8 cellular contexts compared by ENCODE assay signal in genomic region chr12:10214131-10214876, GRCh38. TPM values are rescaled to one million over a fixed set of nuclear protein-coding genes. Genes with fewer than 3 reads are reported as not detected.
DNase-seq lines count a peak whose midpoint lies in the region; ATAC-seq, FAIRE-seq and TF ChIP-seq lines count a peak whose summit lies in the region.

No MANE protein-coding gene starts in this region.

- WGBS in GM12878 (ENCODE audit: insufficient coverage, insufficient replicate concordance, low lambda C conversion rate, missing lambda C conversion rate), result 51% methylated on average over 10 of the region's 10 CpGs
- 42% methylated on average over 10 of the region's 10 CpGs for WGBS in HepG2 (ENCODE audit: low lambda C conversion rate)
- 57% methylated on average over 10 of the region's 10 CpGs for WGBS in thymus

- peaks cover 6% of the 10 kb centered on the region; the same call in 1 of the 2 replicates for H3K4me1 ChIP-seq in GM12878 (ENCODE audit: control insufficient read depth, insufficient read depth, low read length)
- H3K4me1 ChIP-seq in HepG2 (ENCODE audit: insufficient read depth, low read length), result peaks cover 19% of the 10 kb centered on the region; the same call in 1 of the 2 replicates
- peaks cover 3% of the 10 kb centered on the region for H3K4me1 ChIP-seq in thymus (ENCODE audit: control insufficient read depth, insufficient read depth, low read length)

- H3K4me2 ChIP-seq in GM12878 (ENCODE audit: control insufficient read depth, insufficient read depth), result peak overlapping the region; percentile 97; the same call in 1 of the 2 replicates
- peak overlapping the region; percentile 98 for H3K4me2 ChIP-seq in HepG2 (ENCODE audit: low read depth, low read length)

- CTCF ChIA-PET in BJ (lab: Yijun Ruan, JAX), result interaction anchor here (0.6 to 3.0 kb wide), 8 partner anchors 9 to 359 kb away, joined by 3 to 17 read pairs (median 4); no protein-coding TSS in a partner anchor
- CTCF ChIA-PET in GM12878 (lab: Yijun Ruan, JAX), result interaction anchor here (1.0 kb wide), 1 partner anchor 21 kb away, joined by 4 read pairs; no protein-coding TSS in a partner anchor
- CTCF ChIA-PET in HepG2 (lab: Yijun Ruan, JAX; ENCODE audit: low intra/inter-chr PET ratio, low total read pairs), result no interaction called here

- peaks cover 7% of the 10 kb centered on the region for H3K36me3 ChIP-seq in BJ (ENCODE audit: control insufficient read depth, insufficient read depth, low read length)
- no peaks in the 10 kb centered on the region for H3K36me3 ChIP-seq in GM12878 (ENCODE audit: control insufficient read depth in 2 of 2, insufficient read depth in 2 of 2, low read length in 1 of 2)
- no peaks in the 10 kb centered on the region for H3K36me3 ChIP-seq in HepG2 (replicated peaks in 1 of 2; ENCODE audit: control insufficient read depth in 1 of 2, insufficient read depth in 2 of 2, low read length in 2 of 2)
- peaks cover 11% of the 10 kb centered on the region for H3K36me3 ChIP-seq in thymus (ENCODE audit: control insufficient read depth, insufficient read depth)

- H3K9ac ChIP-seq in GM12878 (ENCODE audit: control insufficient read depth, insufficient read depth, low read length), result no peak overlapping the region
- peak overlapping the region; percentile 76 for H3K9ac ChIP-seq in HepG2 (ENCODE audit: insufficient read depth, low read depth, low read length)

- RAD21 ChIA-PET in GM12878 (lab: Charles Lee; ENCODE audit: unreplicated experiment), result no interaction called here

- TF ChIP-seq RAD21 in GM12878 (IDR thresholded peaks at IDR 0.05; ENCODE audit: insufficient read depth, low read depth, low read length) (no peak), HepG2 (CRISPR knock-in tag; IDR thresholded peaks at IDR 0.05) (no peak)

- H4K20me1 ChIP-seq in GM12878 (ENCODE audit: control insufficient read depth, insufficient read depth) (no peaks in the 10 kb centered on the region), HepG2 (ENCODE audit: insufficient read depth, low read length) (no peaks in the 10 kb centered on the region)

- peak overlapping the region; percentile 98 for H3K4me3 ChIP-seq in BJ (ENCODE audit: low read depth, low read length)
- H3K4me3 ChIP-seq in GM12878, result peak overlapping the region; percentile 57
- H3K4me3 ChIP-seq in HepG2 (replicated peaks in 1 of 3; ENCODE audit: insufficient read depth in 1 of 3, low read depth in 2 of 3, low read length in 3 of 3), result peak overlapping the region; percentile 82 to 97 (median 91)
- peak overlapping the region; percentile 74 for H3K4me3 ChIP-seq in thymus (ENCODE audit: low read length)

- in situ Hi-C loops in GM12878 (cut with MboI) (no loop called here), HepG2 (cut with HindIII; ENCODE audit: extremely low pct_ligation_motif_present, low pct_unique_long_range_greater_than_20kb) (no loop called here)

- TF ChIP-seq POLR2A in GM12878 (IDR thresholded peaks at IDR 0.05; ENCODE audit: low read depth, low read length) (no peak), HepG2 (IDR thresholded peaks at IDR 0.05; ENCODE audit: insufficient read depth in 1 of 2, low read depth in 2 of 2, low read length in 2 of 2) (no peak)

- no peak overlapping the region for H2AFZ ChIP-seq in GM12878 (ENCODE audit: control insufficient read depth, low read depth, low read length)
- no peak overlapping the region for H2AFZ ChIP-seq in HepG2 (ENCODE audit: low read length)

- BruUV-seq in GM12878 (replicated peaks; lab: Mats Ljungman, UMichigan) (no TSS peak), HepG2 (replicated peaks; lab: Mats Ljungman, UMichigan) (no TSS peak)

- H3K27ac ChIP-seq in GM12878 (ENCODE audit: control insufficient read depth, insufficient read depth), result no peak overlapping the region
- no peak overlapping the region for H3K27ac ChIP-seq in HepG2 (ENCODE audit: extremely low read length, insufficient read depth, low read length)
- H3K27ac ChIP-seq in thymus (ENCODE audit: low read depth), result peak overlapping the region; percentile 5

- SMC1A ChIA-PET in GM12878 (lab: Charles Lee; ENCODE audit: uncharacterized antibody, unreplicated experiment), result interaction anchor here (0.7 to 2.4 kb wide), 4 partner anchors 14 to 47 kb away, joined by 3 to 6 read pairs (median 4); no protein-coding TSS in a partner anchor

- intact Hi-C loops in GM12878 (cut with micrococcal nuclease; ENCODE audit: unreplicated experiment) (no loop called here), HepG2 (cut with micrococcal nuclease; ENCODE audit: unreplicated experiment) (no loop called here)

- TF ChIP-seq CTCF in BJ (IDR thresholded peaks at IDR 0.05; ENCODE audit: insufficient read depth, low read depth, low read length) (no peak), GM12878 (IDR thresholded peaks at IDR 0.05 in 2 of 3, conservative IDR thresholded peaks at IDR 0.05 in 1 of 3; ENCODE audit: control insufficient read depth in 2 of 3, extremely low read depth in 1 of 3, insufficient read depth in 1 of 3, low read depth in 3 of 3, low read length in 3 of 3) (no peak), HepG2 (CRISPR knock-in tag; IDR thresholded peaks at IDR 0.05) (no peak)

- H3K79me2 ChIP-seq in GM12878 (ENCODE audit: control insufficient read depth, insufficient read depth, low read length) (no peaks in the 10 kb centered on the region), HepG2 (ENCODE audit: insufficient read depth, low read length) (no peaks in the 10 kb centered on the region)

- H3K9me3 ChIP-seq in GM12878 (replicated peaks; ENCODE audit: control insufficient read depth, insufficient read depth, low read length) (no peaks in the 10 kb centered on the region), HepG2 (ENCODE audit: low read length) (no peaks in the 10 kb centered on the region), thymus (ENCODE audit: control insufficient read depth) (no peaks in the 10 kb centered on the region)

- POLR2A ChIA-PET in BJ (lab: Charles Lee) (no interaction called here), GM12878 (lab: Charles Lee) (no interaction called here), HepG2 (lab: Yijun Ruan, JAX) (no interaction called here)

- FAIRE-seq in HTR-8/SVneo (lab: Jason Lieb, UNC) (peak; percentile 55), GM12878 (lab: Jason Lieb, UNC) (no peak), HepG2 (lab: Jason Lieb, UNC) (no peak)

- no peak for ATAC-seq in GM12878
- no peak for ATAC-seq in HepG2
- no peak for ATAC-seq in HG02763 (IDR thresholded peaks at IDR 0.05; ENCODE audit: unreplicated experiment)
- no peak for ATAC-seq in HG02938 (IDR thresholded peaks at IDR 0.05; ENCODE audit: unreplicated experiment)

- H3K27me3 ChIP-seq in BJ (ENCODE audit: control insufficient read depth, insufficient read depth, low read length), result no peaks in the 10 kb centered on the region
- peaks cover 0 to 3% of the 10 kb centered on the region in 2 experiments; a peak in 2 of 4 replicates for H3K27me3 ChIP-seq in GM12878 (replicated peaks in 1 of 2; ENCODE audit: control insufficient read depth in 2 of 2, insufficient read depth in 2 of 2, low read length in 1 of 2)
- H3K27me3 ChIP-seq in HepG2 (ENCODE audit: control insufficient read depth in 1 of 2, insufficient read depth in 2 of 2, low read length in 2 of 2), result no peaks in the 10 kb centered on the region; a peak in 1 of 5 replicates
- no peaks in the 10 kb centered on the region for H3K27me3 ChIP-seq in thymus (ENCODE audit: control insufficient read depth, insufficient read depth)

- DNase-seq in BJ (ENCODE audit: low read depth) (no peak), HTR-8/SVneo (ENCODE audit: insufficient read length, low spot score) (peak; percentile 53), GM12878 (ENCODE audit: low read depth, low spot score) (no peak), HepG2 (ENCODE audit: low spot score) (no peak), mesenteric fat pad (ENCODE audit: low spot score) (no peak)

- no peak for TF ChIP-seq EP300 in GM12878 (IDR thresholded peaks at IDR 0.05; ENCODE audit: borderline replicate concordance in 1 of 2, control insufficient read depth in 1 of 2, low read depth in 2 of 2, low read length in 2 of 2)
- TF ChIP-seq EP300 in HepG2 (IDR thresholded peaks at IDR 0.05; ENCODE audit: low read depth in 2 of 2, low read length in 2 of 2), result no peak
- no peak for TF ChIP-seq EP300 in HepG2 (CRISPR knock-in tag; IDR thresholded peaks at IDR 0.05; ENCODE audit: borderline replicate concordance)

RNA-seq across cellular contexts. Expression of gene GABARAPL1, which starts 1.6 kb away (rescaled TPM):
- polyA plus RNA-seq in BJ (2011; rRNA removed) (192 and 275 TPM in 2 replicates), GM12878 (2011; rRNA removed) (0.71 and 0.99 TPM in 2 replicates), GM12878 (2014; fragmentation: Illumina TruSeq; extraction: Trizol) (3.1 and 11.1 TPM in 2 replicates), GM12878 (2014; fragmentation: Nextera tagmentation; extraction: Ambion mirVana) (under 1 TPM; 0.55 to 0.71 TPM), GM12878 (2014; rRNA removed) (3.7 and 4.8 TPM in 2 replicates), GM12878 (2016; fragmentation: Nextera tagmentation; extraction: Ambion mirVana) (under 1 TPM; 0.42 to 0.75 TPM), HepG2 (2011; rRNA removed) (26.1 and 28.1 TPM in 2 replicates), thymus (92.0 TPM)
- polyA minus RNA-seq in BJ (2011; rRNA and poly(A)+ RNA removed), result 88.9 and 118 TPM in 2 replicates
- 4.4 and 6.0 TPM in 2 replicates for total RNA-seq in GM12878 (2013; cell fraction: nucleolus; rRNA removed)
- total RNA-seq in GM12878 (2014; rRNA removed) (2.1 and 3.2 TPM in 2 replicates), GM12878 (2014; rRNA removed; fragmentation: Illumina TruSeq; extraction: Trizol) (2.0 and 2.4 TPM in 2 replicates), GM12878 (2021) (2.7 and 3.6 TPM in 2 replicates), HepG2 (2016; rRNA removed; fragmentation: Illumina TruSeq; extraction: Trizol) (7.9 and 8.1 TPM in 2 replicates), mesenteric fat pad (215 TPM)
- polyA plus RNA-seq in GM12878 (2011; ENCODE audit: low read depth), result 7.2 TPM
- polyA plus RNA-seq in GM12878 (2011; cell fraction: cytosol; rRNA removed), result 0.28 and 0.69 TPM in 2 replicates
- polyA plus RNA-seq in GM12878 (2011; cell fraction: nucleus; rRNA removed), result 0.86 and 0.99 TPM in 2 replicates
- polyA plus RNA-seq in GM12878 (2012), result 7.8 and 9.0 TPM in 2 replicates
- 0.29 and 0.67 TPM in 2 replicates for polyA minus RNA-seq in GM12878 (2011; rRNA and poly(A)+ RNA removed)
- 3.2 and 4.9 TPM in 2 replicates for polyA minus RNA-seq in GM12878 (2011; cell fraction: cytosol; rRNA and poly(A)+ RNA removed)
- 0.57 and 0.85 TPM in 2 replicates for polyA minus RNA-seq in GM12878 (2011; cell fraction: nucleus; rRNA and poly(A)+ RNA removed)
- 1.2 and 2.7 TPM in 2 replicates for total RNA-seq in HepG2 (2016; cell fraction: cytosol; rRNA removed; fragmentation: Illumina TruSeq; extraction: Trizol; ENCODE audit: low read depth)
- 6.8 and 8.2 TPM in 2 replicates for total RNA-seq in HepG2 (2016; cell fraction: insoluble cytoplasmic fraction; rRNA removed; fragmentation: Illumina TruSeq; extraction: Trizol)
- total RNA-seq in HepG2 (2016; cell fraction: membrane; rRNA removed; fragmentation: Illumina TruSeq; extraction: Trizol), result 3.7 and 3.8 TPM in 2 replicates
- 7.5 and 9.5 TPM in 2 replicates for total RNA-seq in HepG2 (2016; cell fraction: nucleus; rRNA removed; fragmentation: Illumina TruSeq; extraction: Trizol)
- 12.7 and 20.6 TPM in 2 replicates for polyA plus RNA-seq in HepG2 (2011; cell fraction: cytosol; rRNA removed)
- polyA plus RNA-seq in HepG2 (2011; cell fraction: nucleus; rRNA removed), result 18.1 and 27.4 TPM in 2 replicates
- 30.3 and 43.8 TPM in 2 replicates for polyA plus RNA-seq in HepG2 (2012)
- polyA plus RNA-seq in HepG2 (2016; cell fraction: cytosol; fragmentation: Illumina TruSeq; extraction: Trizol; ENCODE audit: low read depth), result 1.2 and 1.3 TPM in 2 replicates
- polyA plus RNA-seq in HepG2 (2016; cell fraction: insoluble cytoplasmic fraction; fragmentation: Illumina TruSeq; extraction: Trizol; ENCODE audit: low read depth), result 8.5 and 10.9 TPM in 2 replicates
- polyA plus RNA-seq in HepG2 (2016; cell fraction: membrane; fragmentation: Illumina TruSeq; extraction: Trizol; ENCODE audit: low read depth), result 2.4 and 2.8 TPM in 2 replicates
- 8.0 and 9.3 TPM in 2 replicates for polyA plus RNA-seq in HepG2 (2016; cell fraction: nucleus; fragmentation: Illumina TruSeq; extraction: Trizol; ENCODE audit: insufficient read depth, low read depth)
- polyA minus RNA-seq in HepG2 (2011; rRNA and poly(A)+ RNA removed; ENCODE audit: low replicate concordance), result 14.5 and 98.1 TPM in 2 replicates
- polyA minus RNA-seq in HepG2 (2011; cell fraction: cytosol; rRNA and poly(A)+ RNA removed), result 10.8 and 14.2 TPM in 2 replicates
- polyA minus RNA-seq in HepG2 (2011; cell fraction: nucleus; rRNA and poly(A)+ RNA removed), result 17.0 and 23.5 TPM in 2 replicates

RNA-seq across cellular contexts. Expression of gene TMEM52B, which starts 35.5 kb away (rescaled TPM):
- 0.85 and 1.4 TPM in 2 replicates for polyA plus RNA-seq in BJ (2011; rRNA removed)
- 0.62 and 3.4 TPM in 2 replicates for polyA minus RNA-seq in BJ (2011; rRNA and poly(A)+ RNA removed)
- not detected in 2 replicates for total RNA-seq in GM12878 (2013; cell fraction: nucleolus; rRNA removed)
- not detected in 2 replicates for total RNA-seq in GM12878 (2014; rRNA removed)
- not detected in 2 replicates for total RNA-seq in GM12878 (2014; rRNA removed; fragmentation: Illumina TruSeq; extraction: Trizol)
- total RNA-seq in GM12878 (2021), result not detected in 2 replicates
- not detected for polyA plus RNA-seq in GM12878 (2011; ENCODE audit: low read depth)
- not detected in 2 replicates for polyA plus RNA-seq in GM12878 (2011; rRNA removed)
- not detected in 2 replicates for polyA plus RNA-seq in GM12878 (2011; cell fraction: cytosol; rRNA removed)
- not detected in 2 replicates for polyA plus RNA-seq in GM12878 (2011; cell fraction: nucleus; rRNA removed)
- polyA plus RNA-seq in GM12878 (2012), result 0.08 and 0.38 TPM in 2 replicates
- polyA plus RNA-seq in GM12878 (2014; fragmentation: Illumina TruSeq; extraction: Trizol), result not detected in 2 replicates
- polyA plus RNA-seq in GM12878 (2014; fragmentation: Nextera tagmentation; extraction: Ambion mirVana), result not detected
- polyA plus RNA-seq in GM12878 (2014; rRNA removed), result 0.05 TPM in 1 of 2 replicates, not detected in the other
- not detected for polyA plus RNA-seq in GM12878 (2016; fragmentation: Nextera tagmentation; extraction: Ambion mirVana)
- polyA minus RNA-seq in GM12878 (2011; rRNA and poly(A)+ RNA removed), result not detected in 2 replicates
- polyA minus RNA-seq in GM12878 (2011; cell fraction: cytosol; rRNA and poly(A)+ RNA removed), result not detected in 2 replicates
- polyA minus RNA-seq in GM12878 (2011; cell fraction: nucleus; rRNA and poly(A)+ RNA removed), result not detected in 2 replicates
- not detected in 2 replicates for total RNA-seq in HepG2 (2016; rRNA removed; fragmentation: Illumina TruSeq; extraction: Trizol)
- not detected in 2 replicates for total RNA-seq in HepG2 (2016; cell fraction: cytosol; rRNA removed; fragmentation: Illumina TruSeq; extraction: Trizol; ENCODE audit: low read depth)
- not detected in 2 replicates for total RNA-seq in HepG2 (2016; cell fraction: insoluble cytoplasmic fraction; rRNA removed; fragmentation: Illumina TruSeq; extraction: Trizol)
- total RNA-seq in HepG2 (2016; cell fraction: membrane; rRNA removed; fragmentation: Illumina TruSeq; extraction: Trizol), result not detected in 2 replicates
- total RNA-seq in HepG2 (2016; cell fraction: nucleus; rRNA removed; fragmentation: Illumina TruSeq; extraction: Trizol), result not detected in 2 replicates
- not detected in 2 replicates for polyA plus RNA-seq in HepG2 (2011; rRNA removed)
- polyA plus RNA-seq in HepG2 (2011; cell fraction: cytosol; rRNA removed), result not detected in 2 replicates
- polyA plus RNA-seq in HepG2 (2011; cell fraction: nucleus; rRNA removed), result not detected in 2 replicates
- polyA plus RNA-seq in HepG2 (2012), result not detected in 2 replicates
- polyA plus RNA-seq in HepG2 (2016; cell fraction: cytosol; fragmentation: Illumina TruSeq; extraction: Trizol; ENCODE audit: low read depth), result not detected in 2 replicates
- not detected in 2 replicates for polyA plus RNA-seq in HepG2 (2016; cell fraction: insoluble cytoplasmic fraction; fragmentation: Illumina TruSeq; extraction: Trizol; ENCODE audit: low read depth)
- not detected in 2 replicates for polyA plus RNA-seq in HepG2 (2016; cell fraction: membrane; fragmentation: Illumina TruSeq; extraction: Trizol; ENCODE audit: low read depth)
- not detected in 2 replicates for polyA plus RNA-seq in HepG2 (2016; cell fraction: nucleus; fragmentation: Illumina TruSeq; extraction: Trizol; ENCODE audit: insufficient read depth, low read depth)
- 8.1 TPM in 1 of 2 replicates, not detected in the other for polyA minus RNA-seq in HepG2 (2011; rRNA and poly(A)+ RNA removed; ENCODE audit: low replicate concordance)
- polyA minus RNA-seq in HepG2 (2011; cell fraction: cytosol; rRNA and poly(A)+ RNA removed), result not detected in 2 replicates
- not detected in 2 replicates for polyA minus RNA-seq in HepG2 (2011; cell fraction: nucleus; rRNA and poly(A)+ RNA removed)
- 0.14 TPM for polyA plus RNA-seq in thymus
- total RNA-seq in mesenteric fat pad, result not detected

RNA-seq across cellular contexts. Expression of gene OLR1, which starts 42.4 kb away (rescaled TPM):
- polyA plus RNA-seq in BJ (2011; rRNA removed) (6.9 and 9.1 TPM in 2 replicates), GM12878 (2011; rRNA removed) (not detected in 2 replicates), GM12878 (2014; fragmentation: Illumina TruSeq; extraction: Trizol) (not detected in 2 replicates), GM12878 (2014; fragmentation: Nextera tagmentation; extraction: Ambion mirVana) (not detected), GM12878 (2014; rRNA removed) (not detected in 2 replicates), GM12878 (2016; fragmentation: Nextera tagmentation; extraction: Ambion mirVana) (not detected), HepG2 (2011; rRNA removed) (not detected in 2 replicates), thymus (1.1 TPM)
- 3.1 and 4.4 TPM in 2 replicates for polyA minus RNA-seq in BJ (2011; rRNA and poly(A)+ RNA removed)
- total RNA-seq in GM12878 (2013; cell fraction: nucleolus; rRNA removed), result not detected in 2 replicates
- total RNA-seq in GM12878 (2014; rRNA removed) (not detected in 2 replicates), GM12878 (2014; rRNA removed; fragmentation: Illumina TruSeq; extraction: Trizol) (not detected in 2 replicates), GM12878 (2021) (0.08 TPM in 1 of 2 replicates, not detected in the other), HepG2 (2016; rRNA removed; fragmentation: Illumina TruSeq; extraction: Trizol) (not detected in 2 replicates), mesenteric fat pad (6.2 TPM)
- polyA plus RNA-seq in GM12878 (2011; ENCODE audit: low read depth), result not detected
- polyA plus RNA-seq in GM12878 (2011; cell fraction: cytosol; rRNA removed), result not detected in 2 replicates
- polyA plus RNA-seq in GM12878 (2011; cell fraction: nucleus; rRNA removed), result not detected in 2 replicates
- 0.17 TPM in 1 of 2 replicates, not detected in the other for polyA plus RNA-seq in GM12878 (2012)
- not detected in 2 replicates for polyA minus RNA-seq in GM12878 (2011; rRNA and poly(A)+ RNA removed)
- polyA minus RNA-seq in GM12878 (2011; cell fraction: cytosol; rRNA and poly(A)+ RNA removed), result 1.1 and 1.3 TPM in 2 replicates
- polyA minus RNA-seq in GM12878 (2011; cell fraction: nucleus; rRNA and poly(A)+ RNA removed), result 0.12 and 0.29 TPM in 2 replicates
- not detected in 2 replicates for total RNA-seq in HepG2 (2016; cell fraction: cytosol; rRNA removed; fragmentation: Illumina TruSeq; extraction: Trizol; ENCODE audit: low read depth)
- not detected in 2 replicates for total RNA-seq in HepG2 (2016; cell fraction: insoluble cytoplasmic fraction; rRNA removed; fragmentation: Illumina TruSeq; extraction: Trizol)
- not detected in 2 replicates for total RNA-seq in HepG2 (2016; cell fraction: membrane; rRNA removed; fragmentation: Illumina TruSeq; extraction: Trizol)
- not detected in 2 replicates for total RNA-seq in HepG2 (2016; cell fraction: nucleus; rRNA removed; fragmentation: Illumina TruSeq; extraction: Trizol)
- 0.04 TPM in 1 of 2 replicates, not detected in the other for polyA plus RNA-seq in HepG2 (2011; cell fraction: cytosol; rRNA removed)
- not detected in 2 replicates for polyA plus RNA-seq in HepG2 (2011; cell fraction: nucleus; rRNA removed)
- polyA plus RNA-seq in HepG2 (2012), result not detected in 2 replicates
- polyA plus RNA-seq in HepG2 (2016; cell fraction: cytosol; fragmentation: Illumina TruSeq; extraction: Trizol; ENCODE audit: low read depth), result not detected in 2 replicates
- not detected in 2 replicates for polyA plus RNA-seq in HepG2 (2016; cell fraction: insoluble cytoplasmic fraction; fragmentation: Illumina TruSeq; extraction: Trizol; ENCODE audit: low read depth)
- not detected in 2 replicates for polyA plus RNA-seq in HepG2 (2016; cell fraction: membrane; fragmentation: Illumina TruSeq; extraction: Trizol; ENCODE audit: low read depth)
- polyA plus RNA-seq in HepG2 (2016; cell fraction: nucleus; fragmentation: Illumina TruSeq; extraction: Trizol; ENCODE audit: insufficient read depth, low read depth), result not detected in 2 replicates
- 38.5 TPM in 1 of 2 replicates, not detected in the other for polyA minus RNA-seq in HepG2 (2011; rRNA and poly(A)+ RNA removed; ENCODE audit: low replicate concordance)
- 0.59 and 0.62 TPM in 2 replicates for polyA minus RNA-seq in HepG2 (2011; cell fraction: cytosol; rRNA and poly(A)+ RNA removed)
- 0.52 TPM in 1 of 2 replicates, not detected in the other for polyA minus RNA-seq in HepG2 (2011; cell fraction: nucleus; rRNA and poly(A)+ RNA removed)
